ENCODE assay signal across 8 cellular contexts in the genomic region with DNA sequence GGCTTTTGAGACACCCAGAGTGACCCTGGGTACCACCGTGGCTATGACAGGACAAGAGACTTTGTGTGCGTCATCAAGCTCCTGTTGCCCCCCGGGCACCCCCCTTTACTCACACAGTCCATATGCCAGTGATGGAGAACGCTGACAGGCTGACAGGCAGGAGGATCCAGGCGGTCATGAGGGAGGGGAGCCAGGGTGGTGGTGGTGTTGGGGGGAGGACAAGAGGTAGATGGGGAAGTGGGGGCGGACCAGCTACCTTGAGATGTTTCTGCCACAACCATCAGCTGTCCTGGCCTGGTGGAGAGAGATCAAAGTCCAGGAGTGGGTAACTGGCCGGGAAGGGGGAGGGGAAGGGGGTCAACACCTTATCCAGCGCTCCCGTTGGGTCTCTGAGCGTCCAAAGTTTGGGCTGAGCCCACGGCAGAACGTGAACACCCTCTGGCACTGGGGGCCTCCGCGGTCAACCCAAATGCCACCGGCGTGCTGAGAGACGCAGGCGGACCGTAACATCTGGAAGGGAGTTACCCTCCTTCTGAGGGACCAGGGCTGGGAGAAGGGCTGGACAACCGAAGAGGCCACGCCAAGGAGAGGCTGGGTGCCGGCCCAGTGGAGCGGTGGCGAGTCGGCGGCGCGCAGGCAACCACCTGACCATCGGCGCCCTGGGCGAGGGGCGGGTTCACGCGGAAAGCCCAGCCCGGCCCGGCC. TPM values are rescaled to one million over a fixed set of nuclear protein-coding genes. Genes with fewer than 3 reads are reported as not detected.
A peak's percentile ranks its signal among the peaks of the same experiment; 100 is the strongest.
DNase-seq lines count a peak whose midpoint lies in the region; ATAC-seq, FAIRE-seq and TF ChIP-seq lines count a peak whose summit lies in the region.

No MANE protein-coding gene starts in this region.

- peak overlapping the region; percentile 95 for H2AFZ ChIP-seq in K562 (ENCODE audit: low read depth, low read length)

- FAIRE-seq in GM12891 (lab: Jason Lieb, UNC), result peak; percentile 13
- FAIRE-seq in K562 (lab: Jason Lieb, UNC), result no peak
- FAIRE-seq in small intestine (lab: Jason Lieb, UNC), result no peak

- H3K79me2 ChIP-seq in K562 (ENCODE audit: control insufficient read depth, insufficient read depth, low read length), result peaks cover 36% of the 10 kb centered on the region

- DNase-seq in GM12891 (ENCODE audit: insufficient read length, low spot score) (no peak), K562 (ENCODE audit: extremely low read depth in 1 of 4, low spot score in 3 of 4) (peak in 2 of 4 experiments; percentile 34 to 44), small intestine (peak; percentile 51), activated gamma-delta T cell treated with Interleukin-2 at 50 U/mL for 16 hours (no peak), retina (no peak)

- H3K4me2 ChIP-seq in K562 (ENCODE audit: insufficient read depth, low read length), result peak overlapping the region; percentile 100

- H3K9ac ChIP-seq in K562 (ENCODE audit: insufficient read depth in 1 of 2, low read depth in 2 of 2, low read length in 2 of 2), result peak overlapping the region; percentile 67 to 96
- H3K9ac ChIP-seq in iPS-20b (ENCODE audit: low read depth, low read length), result peak overlapping the region; percentile 88

- POLR2A ChIA-PET in K562 (lab: Yijun Ruan, JAX), result interaction anchor here (0.7 to 5.5 kb wide), 7 partner anchors 6 to 106 kb away, joined by 3 to 31 read pairs (median 7); a partner anchor contains a TSS

- peaks cover 9 to 34% of the 10 kb centered on the region in 2 experiments; a peak in 4 of 5 replicates for H3K4me1 ChIP-seq in K562 (replicated peaks in 1 of 2; ENCODE audit: control insufficient read depth in 2 of 2, insufficient read depth in 2 of 2, low read length in 2 of 2)
- H3K4me1 ChIP-seq in iPS-20b (ENCODE audit: insufficient read depth, low read length), result no peaks in the 10 kb centered on the region
- peaks cover 2 to 4% of the 10 kb centered on the region in 2 donors for H3K4me1 ChIP-seq in small intestine (ENCODE audit: control insufficient read depth in 2 of 2, insufficient read depth in 1 of 2, low read depth in 1 of 2, low read length in 1 of 2)

- no peaks in the 10 kb centered on the region for H3K9me1 ChIP-seq in K562 (ENCODE audit: control insufficient read depth, insufficient read depth, low read length)

- peak overlapping the region; percentile 83 to 94 (median 92) for H3K4me3 Mint-ChIP-seq in IgD-negative memory B cell

- CTCF ChIA-PET in K562 (lab: Yijun Ruan, JAX; ENCODE audit: low intra/inter-chr PET ratio), result interaction anchor here (0.6 kb wide), 1 partner anchor 536 kb away, joined by 3 read pairs; no protein-coding TSS in a partner anchor

- H4K20me1 ChIP-seq in K562 (replicated peaks; ENCODE audit: control insufficient read depth, insufficient read depth, low read length), result no peaks in the 10 kb centered on the region

- peak overlapping the region; percentile 27; the same call in 1 of the 3 replicates for H3K27ac ChIP-seq in K562 (ENCODE audit: extremely low read depth, low read depth, low read length)
- no peak overlapping the region for H3K27ac ChIP-seq in iPS-20b (ENCODE audit: low read length)
- peak overlapping the region; percentile 49 to 73 for H3K27ac ChIP-seq in small intestine (ENCODE audit: low read depth in 1 of 2, low read length in 1 of 2)

- ATAC-seq in GM21786 (IDR thresholded peaks at IDR 0.05; ENCODE audit: unreplicated experiment) (peak; percentile 32), K562 (peak; percentile 60)

- H3K4me3 ChIP-seq in K562, result peak overlapping the region; percentile 79
- peak overlapping the region; percentile 99 for H3K4me3 ChIP-seq in iPS-20b (ENCODE audit: low read length)
- peak overlapping the region; percentile 65 to 73 for H3K4me3 ChIP-seq in small intestine (ENCODE audit: low read depth in 1 of 2, low read length in 2 of 2)

- H3K27me3 ChIP-seq in K562 (ENCODE audit: control insufficient read depth in 2 of 2, insufficient read depth in 2 of 2, low read length in 2 of 2) (no peaks in the 10 kb centered on the region), iPS-20b (ENCODE audit: insufficient read depth, low read length) (no peaks in the 10 kb centered on the region), small intestine (ENCODE audit: control insufficient read depth in 2 of 2, insufficient read depth in 2 of 2, low read length in 2 of 2) (no peaks in the 10 kb centered on the region)

- WGBS in K562 (ENCODE audit: insufficient coverage, low coverage, missing lambda C conversion rate), result 7% methylated on average over 34 of the region's 36 CpGs
- WGBS in small intestine, 3 donors, result 7 to 9% (median 8%) methylated on average over 23 to 36 of the region's 36 CpGs

- H3K27me3 Mint-ChIP-seq in IgD-negative memory B cell, result no peaks in the 10 kb centered on the region

- no peaks in the 10 kb centered on the region for H3K36me3 Mint-ChIP-seq in IgD-negative memory B cell

- intact Hi-C loops in K562 (cut with micrococcal nuclease), result loop anchor here (2.0 to 5.0 kb wide), 2 partner anchors 41 to 180 kb away; a partner anchor contains a TSS

- BruUV-seq in K562 (replicated peaks; lab: Mats Ljungman, UMichigan), result no TSS peak

- no peak for TF ChIP-seq POLR2A in GM12891 (IDR thresholded peaks at IDR 0.05; ENCODE audit: low read depth, low read length)
- TF ChIP-seq POLR2A in K562 (conservative IDR thresholded peaks at IDR 0.05), result no peak

- H3K9me3 Mint-ChIP-seq in IgD-negative memory B cell, result no peaks in the 10 kb centered on the region

- H3K9me3 ChIP-seq in K562 (replicated peaks; ENCODE audit: control insufficient read depth, insufficient read depth, low read depth, low read length), result no peaks in the 10 kb centered on the region
- H3K9me3 ChIP-seq in iPS-20b (ENCODE audit: insufficient read depth, low read depth, low read length), result no peaks in the 10 kb centered on the region
- no peaks in the 10 kb centered on the region for H3K9me3 ChIP-seq in small intestine (ENCODE audit: control insufficient read depth, low read depth)

- TF ChIP-seq EP300 in K562 (IDR thresholded peaks at IDR 0.05; ENCODE audit: low read length), result no peak

- no peak for TF ChIP-seq CTCF in K562 (IDR thresholded peaks at IDR 0.05 in 2 of 3, conservative IDR thresholded peaks at IDR 0.05 in 1 of 3; ENCODE audit: insufficient read depth in 2 of 3, low read depth in 1 of 3, low read length in 3 of 3)

- no peak for TF ChIP-seq RAD21 in K562 (CRISPR knock-in tag; conservative IDR thresholded peaks at IDR 0.05 in 1 of 2, IDR thresholded peaks at IDR 0.05 in 1 of 2)

- peaks cover 38% of the 10 kb centered on the region; the same call in 2 of the 3 replicates for H3K36me3 ChIP-seq in K562 (ENCODE audit: control insufficient read depth, insufficient read depth, low read length)
- H3K36me3 ChIP-seq in iPS-20b (ENCODE audit: insufficient read depth, low read depth, low read length), result peaks cover 28% of the 10 kb centered on the region
- peaks cover 0 to 9% of the 10 kb centered on the region in 2 donors for H3K36me3 ChIP-seq in small intestine (ENCODE audit: control insufficient read depth in 2 of 2, insufficient read depth in 2 of 2, low read length in 2 of 2)

- H3K27ac Mint-ChIP-seq in IgD-negative memory B cell, result peak overlapping the region in 2 of 3 donors; percentile 64 to 81

- in situ Hi-C loops in K562 (cut with MboI), result no loop called here

- H3K4me1 Mint-ChIP-seq in IgD-negative memory B cell, result peaks cover 18 to 28% (median 24%) of the 10 kb centered on the region in 3 donors

RNA-seq across cellular contexts. Expression of a gene that starts 0.6 kb away (rescaled TPM):
- 3.0 TPM for polyA plus RNA-seq in GM12891 (2012; ENCODE audit: low read depth, missing spikeins)
- polyA plus RNA-seq in IgD-negative memory B cell (13.4 TPM), K562 (2011; rRNA removed) (8.9 and 9.6 TPM in 2 replicates), K562 (2014; fragmentation: Illumina TruSeq; extraction: Trizol) (17.1 and 20.8 TPM in 2 replicates), K562 (2014; fragmentation: Nextera tagmentation; extraction: Ambion mirVana) (1 to 10 TPM; 3.9 to 5.3 TPM), K562 (2014; rRNA removed) (12.9 and 16.2 TPM in 2 replicates), small intestine (10 to 100 TPM; 12.5 to 40.0 (median 22.4) TPM)
- total RNA-seq in K562 (2011; cell fraction: chromatin; rRNA removed; ENCODE audit: low replicate concordance), result 12.3 and 50.7 TPM in 2 replicates
- 25.1 and 34.9 TPM in 2 replicates for total RNA-seq in K562 (2011; cell fraction: nucleolus; rRNA removed)
- total RNA-seq in K562 (2011; cell fraction: nucleoplasm; rRNA removed), result 20.9 and 29.0 TPM in 2 replicates
- total RNA-seq in K562 (2014; rRNA removed) (8.4 and 12.9 TPM in 2 replicates), K562 (2014; rRNA removed; fragmentation: Illumina TruSeq; extraction: Trizol) (3.6 and 6.0 TPM in 2 replicates), K562 (2015; rRNA removed; fragmentation: Illumina TruSeq; extraction: Trizol) (7.4 and 8.4 TPM in 2 replicates), K562 (2021) (13.3 and 15.5 TPM in 2 replicates)
- polyA plus RNA-seq in K562 (2011; cell fraction: cytosol; rRNA removed), result 7.1 and 29.5 TPM in 2 replicates
- 31.7 and 96.1 TPM in 2 replicates for polyA plus RNA-seq in K562 (2011; cell fraction: nucleus; rRNA removed)
- 11.9 and 15.8 TPM in 2 replicates for polyA plus RNA-seq in K562 (2012)
- 3.5 and 7.0 TPM in 2 replicates for polyA minus RNA-seq in K562 (2011; rRNA and poly(A)+ RNA removed)
- polyA minus RNA-seq in K562 (2011; cell fraction: cytosol; rRNA and poly(A)+ RNA removed), result 3.9 and 9.4 TPM in 2 replicates
- 7.6 and 11.0 TPM in 2 replicates for polyA minus RNA-seq in K562 (2011; cell fraction: nucleus; rRNA and poly(A)+ RNA removed)

RNA-seq across cellular contexts. Expression of a gene that starts 6.4 kb away (rescaled TPM):
- 243 TPM for polyA plus RNA-seq in GM12891 (2012; ENCODE audit: low read depth, missing spikeins)
- polyA plus RNA-seq in IgD-negative memory B cell (206 TPM), K562 (2011; rRNA removed) (324 and 492 TPM in 2 replicates), K562 (2014; fragmentation: Illumina TruSeq; extraction: Trizol) (253 and 256 TPM in 2 replicates), K562 (2014; fragmentation: Nextera tagmentation; extraction: Ambion mirVana) (100 to 1,000 TPM; 425 to 485 TPM), K562 (2014; rRNA removed) (289 and 334 TPM in 2 replicates), small intestine (100 to 1,000 TPM; 171 to 234 (median 189) TPM)
- 76.8 and 189 TPM in 2 replicates for total RNA-seq in K562 (2011; cell fraction: chromatin; rRNA removed; ENCODE audit: low replicate concordance)
- 209 and 223 TPM in 2 replicates for total RNA-seq in K562 (2011; cell fraction: nucleolus; rRNA removed)
- total RNA-seq in K562 (2011; cell fraction: nucleoplasm; rRNA removed), result 148 and 152 TPM in 2 replicates
- total RNA-seq in K562 (2014; rRNA removed) (189 and 243 TPM in 2 replicates), K562 (2014; rRNA removed; fragmentation: Illumina TruSeq; extraction: Trizol) (181 and 208 TPM in 2 replicates), K562 (2015; rRNA removed; fragmentation: Illumina TruSeq; extraction: Trizol) (150 and 156 TPM in 2 replicates), K562 (2021) (139 and 158 TPM in 2 replicates)
- polyA plus RNA-seq in K562 (2011; cell fraction: cytosol; rRNA removed), result 513 and 736 TPM in 2 replicates
- 354 and 425 TPM in 2 replicates for polyA plus RNA-seq in K562 (2011; cell fraction: nucleus; rRNA removed)
- 249 and 379 TPM in 2 replicates for polyA plus RNA-seq in K562 (2012)
- polyA minus RNA-seq in K562 (2011; rRNA and poly(A)+ RNA removed), result 88.4 and 169 TPM in 2 replicates
- polyA minus RNA-seq in K562 (2011; cell fraction: cytosol; rRNA and poly(A)+ RNA removed), result 40.6 and 67.6 TPM in 2 replicates
- polyA minus RNA-seq in K562 (2011; cell fraction: nucleus; rRNA and poly(A)+ RNA removed), result 58.2 and 63.7 TPM in 2 replicates

RNA-seq across cellular contexts. Expression of a gene that starts 9.9 kb away (rescaled TPM):
- 16.8 TPM for polyA plus RNA-seq in GM12891 (2012; ENCODE audit: low read depth, missing spikeins)
- polyA plus RNA-seq in IgD-negative memory B cell (18.3 TPM), K562 (2011; rRNA removed) (32.6 and 50.0 TPM in 2 replicates), K562 (2014; fragmentation: Illumina TruSeq; extraction: Trizol) (31.7 and 31.8 TPM in 2 replicates), K562 (2014; fragmentation: Nextera tagmentation; extraction: Ambion mirVana) (10 to 100 TPM; 33.1 to 33.4 TPM), K562 (2014; rRNA removed) (27.5 and 31.5 TPM in 2 replicates), small intestine (10 to 100 TPM; 16.2 to 32.7 (median 17.9) TPM)
- total RNA-seq in K562 (2011; cell fraction: chromatin; rRNA removed; ENCODE audit: low replicate concordance), result 48.1 and 80.4 TPM in 2 replicates
- total RNA-seq in K562 (2011; cell fraction: nucleolus; rRNA removed), result 45.8 and 61.2 TPM in 2 replicates
- total RNA-seq in K562 (2011; cell fraction: nucleoplasm; rRNA removed), result 58.4 and 76.0 TPM in 2 replicates
- total RNA-seq in K562 (2014; rRNA removed) (22.1 and 33.2 TPM in 2 replicates), K562 (2014; rRNA removed; fragmentation: Illumina TruSeq; extraction: Trizol) (29.4 and 31.7 TPM in 2 replicates), K562 (2015; rRNA removed; fragmentation: Illumina TruSeq; extraction: Trizol) (26.8 and 30.1 TPM in 2 replicates), K562 (2021) (36.6 and 41.6 TPM in 2 replicates)
- polyA plus RNA-seq in K562 (2011; cell fraction: cytosol; rRNA removed), result 29.4 and 39.0 TPM in 2 replicates
- polyA plus RNA-seq in K562 (2011; cell fraction: nucleus; rRNA removed), result 36.4 and 51.5 TPM in 2 replicates
- polyA plus RNA-seq in K562 (2012), result 25.7 and 42.8 TPM in 2 replicates
- 24.7 and 40.2 TPM in 2 replicates for polyA minus RNA-seq in K562 (2011; rRNA and poly(A)+ RNA removed)
- 13.6 and 33.5 TPM in 2 replicates for polyA minus RNA-seq in K562 (2011; cell fraction: cytosol; rRNA and poly(A)+ RNA removed)
- 15.9 and 17.7 TPM in 2 replicates for polyA minus RNA-seq in K562 (2011; cell fraction: nucleus; rRNA and poly(A)+ RNA removed)

RNA-seq across cellular contexts. Expression of a gene that starts 14.1 kb away (rescaled TPM):
- polyA plus RNA-seq in GM12891 (2012; ENCODE audit: low read depth, missing spikeins), result 41.5 TPM
- polyA plus RNA-seq in IgD-negative memory B cell, result 61.2 TPM
- total RNA-seq in K562 (2011; cell fraction: chromatin; rRNA removed; ENCODE audit: low replicate concordance), result 135 and 208 TPM in 2 replicates
- 115 and 138 TPM in 2 replicates for total RNA-seq in K562 (2011; cell fraction: nucleolus; rRNA removed)
- total RNA-seq in K562 (2011; cell fraction: nucleoplasm; rRNA removed), result 129 and 174 TPM in 2 replicates
- total RNA-seq in K562 (2014; rRNA removed), result 145 and 183 TPM in 2 replicates
- total RNA-seq in K562 (2014; rRNA removed; fragmentation: Illumina TruSeq; extraction: Trizol), result 119 and 123 TPM in 2 replicates
- total RNA-seq in K562 (2015; rRNA removed; fragmentation: Illumina TruSeq; extraction: Trizol), result 128 and 131 TPM in 2 replicates
- total RNA-seq in K562 (2021), result 121 and 124 TPM in 2 replicates
- 103 and 153 TPM in 2 replicates for polyA plus RNA-seq in K562 (2011; rRNA removed)
- polyA plus RNA-seq in K562 (2011; cell fraction: cytosol; rRNA removed), result 84.8 and 132 TPM in 2 replicates
- polyA plus RNA-seq in K562 (2011; cell fraction: nucleus; rRNA removed), result 110 and 190 TPM in 2 replicates
- 88.5 and 121 TPM in 2 replicates for polyA plus RNA-seq in K562 (2012)
- polyA plus RNA-seq in K562 (2014; fragmentation: Illumina TruSeq; extraction: Trizol), result 152 and 167 TPM in 2 replicates
- polyA plus RNA-seq in K562 (2014; fragmentation: Nextera tagmentation; extraction: Ambion mirVana), result 10 to 100 TPM; 63.3 to 68.4 TPM
- 130 and 144 TPM in 2 replicates for polyA plus RNA-seq in K562 (2014; rRNA removed)
- polyA minus RNA-seq in K562 (2011; rRNA and poly(A)+ RNA removed), result 87.9 and 140 TPM in 2 replicates
- polyA minus RNA-seq in K562 (2011; cell fraction: cytosol; rRNA and poly(A)+ RNA removed), result 38.3 and 80.0 TPM in 2 replicates
- polyA minus RNA-seq in K562 (2011; cell fraction: nucleus; rRNA and poly(A)+ RNA removed), result 58.9 and 61.4 TPM in 2 replicates
- 10 to 100 TPM; 24.6 to 37.2 (median 35.1) TPM for polyA plus RNA-seq in small intestine

RNA-seq across cellular contexts. Expression of a gene that starts 17.7 kb away (rescaled TPM):
- polyA plus RNA-seq in GM12891 (2012; ENCODE audit: low read depth, missing spikeins), result 62.7 TPM
- polyA plus RNA-seq in IgD-negative memory B cell, result 43.0 TPM
- total RNA-seq in K562 (2011; cell fraction: chromatin; rRNA removed; ENCODE audit: low replicate concordance), result 0.74 and 3.7 TPM in 2 replicates
- total RNA-seq in K562 (2011; cell fraction: nucleolus; rRNA removed), result 2.6 and 4.3 TPM in 2 replicates
- 1.8 and 2.7 TPM in 2 replicates for total RNA-seq in K562 (2011; cell fraction: nucleoplasm; rRNA removed)
- total RNA-seq in K562 (2014; rRNA removed), result 0.41 and 0.59 TPM in 2 replicates
- total RNA-seq in K562 (2014; rRNA removed; fragmentation: Illumina TruSeq; extraction: Trizol), result not detected in 2 replicates
- total RNA-seq in K562 (2015; rRNA removed; fragmentation: Illumina TruSeq; extraction: Trizol), result not detected in 2 replicates
- total RNA-seq in K562 (2021), result 0.85 and 1.1 TPM in 2 replicates
- polyA plus RNA-seq in K562 (2011; rRNA removed), result 1.5 and 1.9 TPM in 2 replicates
- polyA plus RNA-seq in K562 (2011; cell fraction: cytosol; rRNA removed), result 2.1 and 2.8 TPM in 2 replicates
- polyA plus RNA-seq in K562 (2011; cell fraction: nucleus; rRNA removed), result 4.2 and 6.3 TPM in 2 replicates
- polyA plus RNA-seq in K562 (2012), result 0.68 and 4.7 TPM in 2 replicates
- polyA plus RNA-seq in K562 (2014; fragmentation: Illumina TruSeq; extraction: Trizol), result 0.39 and 0.54 TPM in 2 replicates
- 1 to 10 TPM; 1.5 to 1.9 TPM for polyA plus RNA-seq in K562 (2014; fragmentation: Nextera tagmentation; extraction: Ambion mirVana)
- 0.34 and 1.5 TPM in 2 replicates for polyA plus RNA-seq in K562 (2014; rRNA removed)
- 1.3 and 2.5 TPM in 2 replicates for polyA minus RNA-seq in K562 (2011; rRNA and poly(A)+ RNA removed)
- not detected in 2 replicates for polyA minus RNA-seq in K562 (2011; cell fraction: cytosol; rRNA and poly(A)+ RNA removed)
- polyA minus RNA-seq in K562 (2011; cell fraction: nucleus; rRNA and poly(A)+ RNA removed), result 0.54 and 0.78 TPM in 2 replicates
- 100 to 1,000 TPM in 1 of 3 donors, 10 to 100 TPM in 2; 80.1 to 110 (median 92.6) TPM for polyA plus RNA-seq in small intestine
